8 cellular contexts compared by ENCODE assay signal in genomic region chr7:24756989-24757798, GRCh38. TPM values are rescaled to one million over a fixed set of nuclear protein-coding genes. Genes with fewer than 3 reads are reported as not detected.
A peak's percentile ranks its signal among the peaks of the same experiment; 100 is the strongest.
DNase-seq lines count a peak whose midpoint lies in the region; ATAC-seq and TF ChIP-seq lines count a peak whose summit lies in the region.

GSDME (minus strand) TSS chr7:24757464; CDS start chr7:24749774, 7,690 bp downstream.

- peak within 1 kb of the TSS; percentile 53 for H3K27ac Mint-ChIP-seq in T-helper 2 cell treated with Interferon-gamma antibody and Interleukin-4, amounts not matched to agents 5 μg/mL and 100 μg/mL, for 36 hours
- H3K27ac Mint-ChIP-seq in chondrocyte (ENCODE audit: unreplicated experiment), result peak within 1 kb of the TSS; percentile 82

- H3K4me3 ChIP-seq in skin epidermis, result peak within 1 kb of the TSS; percentile 45 to 75 (median 61)

- peak within 1 kb of the TSS; percentile 89 for H3K4me3 Mint-ChIP-seq in T-helper 2 cell treated with Interferon-gamma antibody and Interleukin-4, amounts not matched to agents 5 μg/mL and 100 μg/mL, for 36 hours
- peak within 1 kb of the TSS; percentile 93 for H3K4me3 Mint-ChIP-seq in chondrocyte (ENCODE audit: unreplicated experiment)

- ATAC-seq in GM19397 (IDR thresholded peaks at IDR 0.05; ENCODE audit: unreplicated experiment) (peak; percentile 75), HG03460 (IDR thresholded peaks at IDR 0.05; ENCODE audit: unreplicated experiment) (peak; percentile 52)

- peaks cover 27% of the 10 kb centered on the region for H3K4me1 Mint-ChIP-seq in T-helper 2 cell treated with Interferon-gamma antibody and Interleukin-4, amounts not matched to agents 5 μg/mL and 100 μg/mL, for 36 hours (ENCODE audit: low read depth)
- peaks cover 28% of the 10 kb centered on the region for H3K4me1 Mint-ChIP-seq in chondrocyte (ENCODE audit: low read depth)

- H3K27me3 Mint-ChIP-seq in T-helper 2 cell treated with Interferon-gamma antibody and Interleukin-4, amounts not matched to agents 5 μg/mL and 100 μg/mL, for 36 hours (ENCODE audit: low read depth), result peaks cover 46% of the 10 kb centered on the region
- H3K27me3 Mint-ChIP-seq in chondrocyte (ENCODE audit: low read depth), result no peaks in the 10 kb centered on the region

- H3K9me3 Mint-ChIP-seq in T-helper 2 cell treated with Interferon-gamma antibody and Interleukin-4, amounts not matched to agents 5 μg/mL and 100 μg/mL, for 36 hours, result no peaks in the 10 kb centered on the region
- peaks cover 3% of the 10 kb centered on the region for H3K9me3 Mint-ChIP-seq in chondrocyte (ENCODE audit: low read depth)

- peak; percentile 83 for DNase-seq in Caki2 (ENCODE audit: low read depth)
- DNase-seq in T-helper 2 cell treated with Interferon-gamma antibody and Interleukin-4, amounts not matched to agents 5 μg/mL and 100 μg/mL, for 36 hours (ENCODE audit: low spot score), result peak; percentile 48
- DNase-seq in chondrocyte (ENCODE audit: low spot score), result no peak
- DNase-seq in islet precursor cell, result peak; percentile 80
- no peak for DNase-seq in GF-D8 (lab: John Stamatoyannopoulos, UW)

- H3K36me3 Mint-ChIP-seq in T-helper 2 cell treated with Interferon-gamma antibody and Interleukin-4, amounts not matched to agents 5 μg/mL and 100 μg/mL, for 36 hours (ENCODE audit: low read depth), result no peaks in the 10 kb centered on the region
- H3K36me3 Mint-ChIP-seq in chondrocyte (ENCODE audit: low read depth), result no peaks in the 10 kb centered on the region

- in situ Hi-C loops in Caki2 (cut with HindIII; ENCODE audit: low pct_unique_long_range_greater_than_20kb, low sequenced_read_pairs), result no loop called here

- peak; percentile 32 for TF ChIP-seq CTCF in chondrocyte (IDR thresholded peaks at IDR 0.05)

- H3K27ac ChIP-seq in skin epidermis, result peak within 1 kb of the TSS in 20 of 21 experiments; percentile 27 to 90 (median 72)

RNA-seq across cellular contexts. Expression of gene GSDME, which starts in this region (rescaled TPM):
- total RNA-seq in Caki2 (2014; rRNA removed; shearing (Covaris generic); ENCODE audit: low replicate concordance), result 25.0 and 25.5 TPM in 2 replicates
- total RNA-seq in chondrocyte, result 19.8 to 23.9 TPM (median 23.6 TPM) in 3 replicates

Comparison
In these comparisons a context has a peak if more than half of its experiments do, and no peak if none do; other contexts are left out.
1. DNase-seq: peak in Caki2 (single experiment), T-helper 2 cell treated with Interferon-gamma antibody and Interleukin-4, amounts not matched to agents 5 μg/mL and 100 μg/mL, for 36 hours (single experiment) and islet precursor cell (single experiment); none in chondrocyte (single experiment) and GF-D8 (single experiment).